22 cellular contexts compared by ENCODE assay signal in the genomic region with DNA sequence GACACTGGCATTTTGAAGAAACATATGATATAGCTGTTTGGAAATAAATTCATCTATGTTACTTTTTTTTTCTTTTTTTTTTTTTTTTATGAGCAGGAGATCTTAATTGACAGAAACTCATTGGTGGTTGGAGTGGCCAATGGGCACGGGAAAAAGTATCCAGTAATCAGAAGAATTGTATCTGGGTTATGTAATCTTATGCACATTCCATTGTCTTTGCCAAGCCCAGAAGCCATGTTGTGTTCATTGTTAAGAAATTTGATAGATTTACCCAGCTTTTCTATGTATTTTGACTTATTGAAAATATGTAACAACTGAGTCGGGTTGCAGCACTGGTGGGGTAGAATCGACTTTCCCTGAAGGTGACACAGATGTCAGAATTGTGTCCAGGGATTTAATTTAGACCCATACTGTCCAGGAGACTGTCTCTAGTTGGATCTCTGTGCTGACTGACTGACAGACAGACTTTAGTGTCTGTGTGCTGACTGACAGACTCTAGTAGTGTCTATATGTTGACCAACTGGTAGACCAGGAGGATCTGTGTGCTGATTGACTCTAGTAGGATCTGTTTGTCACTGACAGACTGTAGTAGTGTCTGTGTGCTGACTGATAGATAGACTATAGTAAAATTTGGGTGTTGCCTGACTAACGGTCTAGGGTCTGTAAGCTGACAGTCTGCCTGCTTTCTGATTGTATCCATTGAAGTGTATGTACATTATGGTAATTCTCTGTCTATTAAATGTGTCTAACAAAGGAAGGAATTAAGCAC. TPM values are rescaled to one million over a fixed set of nuclear protein-coding genes. Genes with fewer than 3 reads are reported as not detected.
A peak's percentile ranks its signal among the peaks of the same experiment; 100 is the strongest.
DNase-seq lines count a peak whose midpoint lies in the region; ATAC-seq, FAIRE-seq and TF ChIP-seq lines count a peak whose summit lies in the region.
"Had no signal": no experiment of that assay in that cellular context is flagged by ENCODE, and none has a peak within 500 bp of the region (broad histone marks: within the 10 kb centered on the region; RNA-seq: fewer than 3 reads in every experiment).

No MANE protein-coding gene starts in this region.

- H3K9me3 Mint-ChIP-seq in activated naive CD8-positive, alpha-beta T cell treated with anti-CD3 and anti-CD28 coated beads, Interleukin-2, amount 50 U/mL, for 24 hours = no peaks in the 10 kb centered on the region
- H3K9me3 Mint-ChIP-seq in Caco-2 (ENCODE audit: unreplicated experiment) = no peaks in the 10 kb centered on the region

- CTCF ChIA-PET in Caco-2 (lab: Charles Lee) = no interaction called here

- H3K27me3 ChIP-seq in right cardiac atrium (ENCODE audit: control insufficient read depth, insufficient read depth) (no peaks in the 10 kb centered on the region), bronchial epithelial cell (ENCODE audit: control insufficient read depth, insufficient read depth, low read length) (no peaks in the 10 kb centered on the region), thyroid gland (no peaks in the 10 kb centered on the region), Caco-2 (replicated peaks; ENCODE audit: control insufficient read depth, insufficient read depth, low read length) (no peaks in the 10 kb centered on the region)

- H3K4me1 Mint-ChIP-seq in activated naive CD8-positive, alpha-beta T cell treated with anti-CD3 and anti-CD28 coated beads, Interleukin-2, amount 50 U/mL, for 24 hours = peaks cover 6% of the 10 kb centered on the region
- H3K4me1 Mint-ChIP-seq in Caco-2 (ENCODE audit: low read depth, unreplicated experiment) = no peaks in the 10 kb centered on the region

- TF ChIP-seq CTCF in bronchial epithelial cell (IDR thresholded peaks at IDR 0.05; ENCODE audit: insufficient read depth, low read length, severe bottlenecking) = no peak
- TF ChIP-seq CTCF in fibroblast of pulmonary artery (IDR thresholded peaks at IDR 0.05; ENCODE audit: low read length, missing control alignments) = no peak
- TF ChIP-seq CTCF in thyroid gland (IDR thresholded peaks at IDR 0.05) = no peak
- no peak for TF ChIP-seq CTCF in Caco-2 (IDR thresholded peaks at IDR 0.05; ENCODE audit: insufficient read depth in 1 of 2, low read depth in 1 of 2, low read length in 1 of 2, severe bottlenecking in 1 of 2, unreplicated experiment in 1 of 2)

- no peak for FAIRE-seq in bronchial epithelial cell (lab: Jason Lieb, UNC)
- FAIRE-seq: GM12891 had no signal

- intact Hi-C loops in Right ventricle myocardium superior (cut with DNase I) = no loop called here
- intact Hi-C loops in right cardiac atrium (cut with DNase I) = loop anchor here in 1 of 4 donors (5.0 kb wide), 1 partner anchor 246 kb away; the partner anchor contains the start of gene CD55
- intact Hi-C loops in thyroid gland (cut with DNase I) = loop anchor here (10.0 kb wide), 1 partner anchor 72 kb away; no protein-coding TSS in a partner anchor
- intact Hi-C loops in Caco-2 (cut with micrococcal nuclease; ENCODE audit: unreplicated experiment) = loop anchor here (5.0 kb wide), 1 partner anchor 139 kb away; no protein-coding TSS in a partner anchor

- no peak for DNase-seq in Right ventricle myocardium superior
- DNase-seq in right cardiac atrium = no peak
- peak; percentile 12 for DNase-seq in bronchial epithelial cell (ENCODE audit: low read depth)
- DNase-seq in fibroblast of pulmonary artery (ENCODE audit: low read depth) = peak; percentile 31
- no peak for DNase-seq in thyroid gland
- DNase-seq in activated naive CD8-positive, alpha-beta T cell treated with anti-CD3 and anti-CD28 coated beads, Interleukin-2, amount 50 U/mL, for 24 hours = no peak
- DNase-seq in Caco-2 = no peak
- DNase-seq in caudate nucleus (lab: John Stamatoyannopoulos, UW) = no peak
- DNase-seq: 8988T, C1 segment of cervical spinal cord, DND-41, GF-D8, KG1, NCI-H1436, NCI-H2029, NCI-H2171, NCI-H446, NCI-H69 had no signal

- no peaks in the 10 kb centered on the region for H3K36me3 Mint-ChIP-seq in activated naive CD8-positive, alpha-beta T cell treated with anti-CD3 and anti-CD28 coated beads, Interleukin-2, amount 50 U/mL, for 24 hours (ENCODE audit: low read depth)
- peaks cover 5% of the 10 kb centered on the region for H3K36me3 Mint-ChIP-seq in Caco-2 (ENCODE audit: insufficient read depth, unreplicated experiment)

- H3K27me3 Mint-ChIP-seq in activated naive CD8-positive, alpha-beta T cell treated with anti-CD3 and anti-CD28 coated beads, Interleukin-2, amount 50 U/mL, for 24 hours = no peaks in the 10 kb centered on the region
- no peaks in the 10 kb centered on the region for H3K27me3 Mint-ChIP-seq in Caco-2 (ENCODE audit: insufficient read depth, unreplicated experiment)

- H3K27ac ChIP-seq in right cardiac atrium (ENCODE audit: low read length) (no peak overlapping the region), thyroid gland (peak overlapping the region in 2 of 3 donors; percentile 18 to 26), caudate nucleus (ENCODE audit: low read depth, low read length) (no peak overlapping the region)

- peak; percentile 10 for ATAC-seq in Right ventricle myocardium superior (ENCODE audit: poor library complexity)
- no peak for ATAC-seq in right cardiac atrium
- no peak for ATAC-seq in activated naive CD8-positive, alpha-beta T cell treated with anti-CD3 and anti-CD28 coated beads, Interleukin-2, amount 50 U/mL, for 24 hours

- H3K9me3 ChIP-seq in right cardiac atrium (ENCODE audit: control insufficient read depth, low read length) (no peaks in the 10 kb centered on the region), thyroid gland (no peaks in the 10 kb centered on the region), Caco-2 (no peaks in the 10 kb centered on the region)

- POLR2A ChIA-PET in Caco-2 (lab: Charles Lee) = no interaction called here

- H3K4me3 ChIP-seq in right cardiac atrium (ENCODE audit: low read length) (no peak overlapping the region), bronchial epithelial cell (ENCODE audit: low read depth, low read length) (no peak overlapping the region), fibroblast of pulmonary artery (replicated peaks; ENCODE audit: low read depth, low read length) (no peak overlapping the region), thyroid gland (replicated peaks in 1 of 3) (no peak overlapping the region), Caco-2 (ENCODE audit: low read depth, low read length) (no peak overlapping the region)

- no peaks in the 10 kb centered on the region for H3K4me1 ChIP-seq in right cardiac atrium (ENCODE audit: control insufficient read depth, insufficient read depth, low read length)
- H3K4me1 ChIP-seq in thyroid gland = peaks cover 7 to 11% of the 10 kb centered on the region in 2 donors
- H3K4me1 ChIP-seq in Caco-2 = no peaks in the 10 kb centered on the region

- no TSS peak for BruUV-seq in Caco-2 (replicated peaks; lab: Mats Ljungman, UMichigan)

- H3K36me3 ChIP-seq in bronchial epithelial cell (ENCODE audit: control insufficient read depth, insufficient read depth, low read length) = no peaks in the 10 kb centered on the region
- peaks cover 14 to 29% of the 10 kb centered on the region in 2 donors for H3K36me3 ChIP-seq in thyroid gland
- peaks cover 3% of the 10 kb centered on the region for H3K36me3 ChIP-seq in Caco-2 (ENCODE audit: control insufficient read depth, insufficient read depth, low read length)

- no peak overlapping the region for H3K27ac Mint-ChIP-seq in activated naive CD8-positive, alpha-beta T cell treated with anti-CD3 and anti-CD28 coated beads, Interleukin-2, amount 50 U/mL, for 24 hours
- H3K27ac Mint-ChIP-seq in Caco-2 (ENCODE audit: unreplicated experiment) = no peak overlapping the region

- TF ChIP-seq POLR2A in thyroid gland (IDR thresholded peaks at IDR 0.05) = no peak

- 80% methylated on average over 4 of the region's 4 CpGs for WGBS in right cardiac atrium
- WGBS in thyroid gland, 2 donors = 82 to 91% methylated on average over 4 of the region's 4 CpGs

- no peak overlapping the region for H3K4me3 Mint-ChIP-seq in activated naive CD8-positive, alpha-beta T cell treated with anti-CD3 and anti-CD28 coated beads, Interleukin-2, amount 50 U/mL, for 24 hours
- no peak overlapping the region for H3K4me3 Mint-ChIP-seq in Caco-2 (ENCODE audit: unreplicated experiment)

RNA-seq across cellular contexts. Expression of gene C4BPB, which starts 12.3 kb away (rescaled TPM):
- 0.46 TPM for total RNA-seq in Right ventricle myocardium superior
- total RNA-seq in right cardiac atrium = under 1 TPM in 1 of 4 donors, not detected in 3; 0.43 TPM
- polyA plus RNA-seq in right cardiac atrium = 0.05 TPM
- not detected in 2 replicates for total RNA-seq in bronchial epithelial cell
- total RNA-seq in thyroid gland = not detected
- 93.0 and 99.8 TPM in 2 replicates for total RNA-seq in Caco-2 (2022)
- total RNA-seq: H4, M059J, OCI-LY7 had no signal

RNA-seq across cellular contexts. Expression of gene PFKFB2, which starts 23.3 kb away (rescaled TPM):
- total RNA-seq in Right ventricle myocardium superior = 77.9 TPM
- total RNA-seq in right cardiac atrium = 10 to 100 TPM; 16.4 to 29.7 (median 21.7) TPM
- polyA plus RNA-seq in right cardiac atrium = 9.4 TPM
- 36.9 and 63.2 TPM in 2 replicates for total RNA-seq in bronchial epithelial cell
- total RNA-seq in thyroid gland = 100 to 1,000 TPM in 2 of 4 donors, 10 to 100 TPM in 2; 87.7 to 191 (median 110) TPM
- 36.4 and 38.9 TPM in 2 replicates for total RNA-seq in Caco-2 (2022)

RNA-seq across cellular contexts. Expression of gene YOD1, which starts 25.4 kb away (rescaled TPM):
- 4.0 TPM for total RNA-seq in Right ventricle myocardium superior
- 1 to 10 TPM; 4.6 to 5.0 (median 4.8) TPM for total RNA-seq in right cardiac atrium
- polyA plus RNA-seq in right cardiac atrium = 1.6 TPM
- total RNA-seq in bronchial epithelial cell = 12.8 and 15.3 TPM in 2 replicates
- total RNA-seq in thyroid gland = 10 to 100 TPM; 11.6 to 17.7 (median 13.5) TPM
- 11.8 and 11.9 TPM in 2 replicates for total RNA-seq in Caco-2 (2022)

RNA-seq across cellular contexts. Expression of gene C4BPA, which starts 27.7 kb away (rescaled TPM):
- total RNA-seq in Right ventricle myocardium superior (0.08 TPM), right cardiac atrium (under 1 TPM in 1 of 4 donors, not detected in 3; 0.14 TPM), bronchial epithelial cell (not detected in 2 replicates), thyroid gland (not detected), Caco-2 (2022) (10.6 and 12.7 TPM in 2 replicates)
- not detected for polyA plus RNA-seq in right cardiac atrium
- total RNA-seq: OCI-LY7 had no signal

RNA-seq across cellular contexts. Expression of gene C1orf116, which starts 43.8 kb away (rescaled TPM):
- total RNA-seq in Right ventricle myocardium superior (0.81 TPM), right cardiac atrium (under 1 TPM in 3 of 4 donors, not detected in 1; 0.06 to 0.14 (median 0.08) TPM), bronchial epithelial cell (20.0 and 29.6 TPM in 2 replicates), thyroid gland (10 to 100 TPM in 3 of 4 donors, 1 to 10 TPM in 1; 7.1 to 24.6 (median 13.3) TPM), Caco-2 (2022) (8.7 and 10.4 TPM in 2 replicates)
- 0.05 TPM for polyA plus RNA-seq in right cardiac atrium
- total RNA-seq: H4, M059J, OCI-LY7 had no signal

Comparison
In these comparisons a context has a peak if more than half of its experiments do, and no peak if none do; other contexts are left out.
1. DNase-seq: peak in bronchial epithelial cell (single experiment) and fibroblast of pulmonary artery (single experiment); none in Right ventricle myocardium superior (single experiment), right cardiac atrium (0 of 3), thyroid gland (0 of 2), activated naive CD8-positive, alpha-beta T cell treated with anti-CD3 and anti-CD28 coated beads, Interleukin-2, amount 50 U/mL, for 24 hours (single experiment), Caco-2 (0 of 2) and caudate nucleus (0 of 61).
2. H3K27ac ChIP-seq: peak in thyroid gland (2 of 3); none in right cardiac atrium (single experiment) and caudate nucleus (single experiment).
3. RNA of gene C4BPB, which starts 12.3 kb away (total RNA-seq): 93.0 to 99.8 TPM in Caco-2; 0.46 TPM in Right ventricle myocardium superior (single experiment), 0.43 TPM in right cardiac atrium, not detected in bronchial epithelial cell and not detected in thyroid gland; every median in the first group is over 10 times any median in the second.